ENCODE assay signal across 18 cellular contexts in genomic region chr13:83019986-83020385, GRCh38.
DNase-seq lines count a peak whose midpoint lies in the region; ATAC-seq and TF ChIP-seq lines count a peak whose summit lies in the region.
"Had no signal": no experiment of that assay in that cellular context is flagged by ENCODE, and none has a peak within 500 bp of the region (broad histone marks: within the 10 kb centered on the region; RNA-seq: fewer than 3 reads in every experiment).

No MANE protein-coding gene starts in this region.

- in situ Hi-C loops in IMR-90 (cut with MboI; ENCODE audit: low sequenced_read_pairs): no loop called here

- H2BK120ac ChIP-seq in IMR-90 (ENCODE audit: low read depth, low read length): no peak overlapping the region

- no peak for DNase-seq in IMR-90
- peak; percentile 57 for DNase-seq in fibroblast of gingiva (ENCODE audit: low read depth)
- peak; percentile 14 for DNase-seq in myocyte (ENCODE audit: low read depth)
- DNase-seq in NCI-H2029 (lab: John Stamatoyannopoulos, UW): no peak
- DNase-seq in stimulated activated CD4-positive, alpha-beta T cell treated with anti-CD3 and anti-CD28 coated beads, Interleukin-2, amount 100 ng/mL, for 24 hours: no peak
- DNase-seq: 8988T; ACHN; AML-193; Caco-2; Calu3; CD4-positive, alpha-beta T cell; CD8-positive, alpha-beta T cell; DMS79 treated with DMSO at 0.1 percent for 48 hours; GF-D8 had no signal

- H3K56ac ChIP-seq in IMR-90 (ENCODE audit: extremely low read depth, insufficient read depth, low read length): no peak overlapping the region

- no peak overlapping the region for H3K4me3 ChIP-seq in IMR-90 (ENCODE audit: insufficient read depth, low read depth, low read length)
- H3K4me3 ChIP-seq: BLaER1 treated with 17β-estradiol and CSF1 and Interleukin-3, amounts not matched to agents 10 nM and 100 nM had no signal

- no peaks in the 10 kb centered on the region for H4K20me1 ChIP-seq in IMR-90 (ENCODE audit: insufficient read depth, low read length)
- H4K20me1 ChIP-seq: BLaER1 treated with 17β-estradiol and CSF1 and Interleukin-3, amounts not matched to agents 10 nM and 100 nM had no signal

- H2BK5ac ChIP-seq in IMR-90 (ENCODE audit: low read depth, low read length, poor library complexity, severe bottlenecking): no peak overlapping the region

- H3K9me1 ChIP-seq in IMR-90 (ENCODE audit: insufficient read depth, low read length): no peaks in the 10 kb centered on the region

- no TSS peak for BruUV-seq in IMR-90 (replicated peaks; lab: Mats Ljungman, UMichigan)

- no peaks in the 10 kb centered on the region for H3K9me3 ChIP-seq in IMR-90 (ENCODE audit: control insufficient read depth, insufficient read depth, low read length)
- H3K9me3 ChIP-seq: BLaER1 treated with 17β-estradiol and CSF1 and Interleukin-3, amounts not matched to agents 10 nM and 100 nM; Caco-2 had no signal

- TF ChIP-seq CTCF in IMR-90 (conservative IDR thresholded peaks at IDR 0.05; ENCODE audit: low read depth, low read length): no peak

- TF ChIP-seq POLR2A in IMR-90 (IDR thresholded peaks at IDR 0.05; ENCODE audit: low read depth, low read length): no peak

- H2AFZ ChIP-seq in IMR-90 (replicated peaks; ENCODE audit: low read length, poor library complexity): no peak overlapping the region

- intact Hi-C loops in IMR-90 (cut with micrococcal nuclease): no loop called here

- dilution Hi-C loops in IMR-90 (cut with HindIII; ENCODE audit: low sequenced_read_pairs, unreplicated experiment): no loop called here

- no peak overlapping the region for H3K9ac ChIP-seq in IMR-90 (ENCODE audit: low read depth, low read length)
- H3K9ac ChIP-seq: BLaER1 treated with 17β-estradiol and CSF1 and Interleukin-3, amounts not matched to agents 10 nM and 100 nM had no signal

- H3K23ac ChIP-seq in IMR-90 (ENCODE audit: low read depth, low read length): no peak overlapping the region; the same call in 1 of the 2 replicates

- H2AK9ac ChIP-seq in IMR-90 (replicated peaks; ENCODE audit: low read depth, low read length, poor library complexity): no peak overlapping the region

- CTCF ChIA-PET in IMR-90 (lab: Yijun Ruan, JAX): no interaction called here

- no peak overlapping the region for H3K4me2 ChIP-seq in IMR-90 (ENCODE audit: low read depth, low read length)
- H3K4me2 ChIP-seq: BLaER1 treated with 17β-estradiol and CSF1 and Interleukin-3, amounts not matched to agents 10 nM and 100 nM had no signal

- 0 out of 2 replicates have a peak overlapping the region, but pooled peaks have one; percentile 5 for H2BK20ac ChIP-seq in IMR-90 (ENCODE audit: low read depth, low read length)

- H2AK5ac ChIP-seq in IMR-90 (ENCODE audit: low read depth, low read length): no peak overlapping the region

- POLR2A ChIA-PET in IMR-90 (lab: Charles Lee; ENCODE audit: unreplicated experiment): interaction anchor here (0.5 kb wide), 1 partner anchor 10 kb away, joined by 5 read pairs; no protein-coding TSS in a partner anchor

- H3K36me3 ChIP-seq in IMR-90 (ENCODE audit: control insufficient read depth, insufficient read depth, low read length): no peaks in the 10 kb centered on the region
- H3K36me3 ChIP-seq: BLaER1 treated with 17β-estradiol and CSF1 and Interleukin-3, amounts not matched to agents 10 nM and 100 nM had no signal

- no peak overlapping the region for H4K91ac ChIP-seq in IMR-90 (ENCODE audit: insufficient read depth, low read depth, low read length)

- TF ChIP-seq RAD21 in IMR-90 (IDR thresholded peaks at IDR 0.05; ENCODE audit: low read length): no peak

- no peak overlapping the region for H2BK15ac ChIP-seq in IMR-90 (ENCODE audit: low read depth, low read length)

- WGBS in IMR-90 (ENCODE audit: extremely low coverage in 2 of 2, insufficient read length in 1 of 2), 2 experiments: 67% methylated on average over 1 of the region's 4 CpGs; no CpG with 5 or more reads in 1 of the 2 experiments

- H3K4ac ChIP-seq in IMR-90 (ENCODE audit: low read depth, low read length): no peak overlapping the region

- H3K4me1 ChIP-seq in IMR-90 (ENCODE audit: control insufficient read depth, insufficient read depth, low read length): no peaks in the 10 kb centered on the region
- H3K4me1 ChIP-seq: BLaER1 treated with 17β-estradiol and CSF1 and Interleukin-3, amounts not matched to agents 10 nM and 100 nM; Caco-2 had no signal

- no peak overlapping the region for H3K14ac ChIP-seq in IMR-90 (replicated peaks; ENCODE audit: low read depth, low read length)

- no peak for ATAC-seq in IMR-90 (ENCODE audit: low read depth)
- no peak for ATAC-seq in GM21529 (IDR thresholded peaks at IDR 0.05; ENCODE audit: unreplicated experiment)
- ATAC-seq in GM21381 (IDR thresholded peaks at IDR 0.05; ENCODE audit: unreplicated experiment): no peak
- ATAC-seq: CD8-positive, alpha-beta T cell had no signal

- no peaks in the 10 kb centered on the region for H3K79me1 ChIP-seq in IMR-90 (ENCODE audit: low read depth in 1 of 2, low read length in 2 of 2)

- H4K8ac ChIP-seq in IMR-90 (ENCODE audit: low read depth in 2 of 2, low read length in 2 of 2): no peak overlapping the region

- no peak overlapping the region for H4K5ac ChIP-seq in IMR-90 (ENCODE audit: low read depth, low read length)

- H3K27me3 ChIP-seq in IMR-90 (ENCODE audit: control insufficient read depth, insufficient read depth, low read length): no peaks in the 10 kb centered on the region
- H3K27me3 ChIP-seq: BLaER1 treated with 17β-estradiol and CSF1 and Interleukin-3, amounts not matched to agents 10 nM and 100 nM had no signal

- no peak overlapping the region for H3K27ac ChIP-seq in IMR-90 (ENCODE audit: insufficient read depth, low read length)
- H3K27ac ChIP-seq: BLaER1 treated with 17β-estradiol and CSF1 and Interleukin-3, amounts not matched to agents 10 nM and 100 nM; C4-2B had no signal

- H3K18ac ChIP-seq in IMR-90 (ENCODE audit: low read depth, low read length): no peak overlapping the region

TF ChIP-seq in IMR-90, 13 proteins besides CTCF, POLR2A, EP300 and RAD21:
- TF ChIP-seq MAZ (IDR thresholded peaks at IDR 0.05; ENCODE audit: borderline replicate concordance, low read depth, low read length) (no peak), USF2 (IDR thresholded peaks at IDR 0.05; ENCODE audit: low read depth, low read length) (no peak), SMC3 (IDR thresholded peaks at IDR 0.05; ENCODE audit: low read depth, low read length) (no peak), MXI1 (IDR thresholded peaks at IDR 0.05; ENCODE audit: borderline replicate concordance, low read depth, low read length) (no peak), MAFK (IDR thresholded peaks at IDR 0.05; ENCODE audit: low read depth, low read length) (no peak), ELK1 (IDR thresholded peaks at IDR 0.05; ENCODE audit: borderline replicate concordance, low read depth, low read length) (no peak), RFX5 (IDR thresholded peaks at IDR 0.05; ENCODE audit: low read depth, low read length) (no peak), NFE2L2 (IDR thresholded peaks at IDR 0.05; ENCODE audit: low read depth, low read length) (no peak), CEBPB (IDR thresholded peaks at IDR 0.05; ENCODE audit: low read depth, low read length) (no peak), BHLHE40 (IDR thresholded peaks at IDR 0.05; ENCODE audit: low read depth, low read length) (no peak), RCOR1 (IDR thresholded peaks at IDR 0.05; ENCODE audit: insufficient replicate concordance, low read length) (no peak), FOS (IDR thresholded peaks at IDR 0.05; ENCODE audit: low read depth, low read length) (no peak), CHD1 (IDR thresholded peaks at IDR 0.05; ENCODE audit: low read depth, low read length) (no peak)
TF ChIP-seq in IMR-90: peak in this region for 0.

Comparison
In these comparisons a context has a peak if more than half of its experiments do, and no peak if none do; other contexts are left out.
1. DNase-seq: peak in fibroblast of gingiva (single experiment) and myocyte (single experiment); none in IMR-90 (single experiment), NCI-H2029 (single experiment) and stimulated activated CD4-positive, alpha-beta T cell treated with anti-CD3 and anti-CD28 coated beads, Interleukin-2, amount 100 ng/mL, for 24 hours (0 of 2).